ENCODE assay signal across 36 cellular contexts in genomic region chr5:3853366-3853765, GRCh38.
"Had no signal": no experiment of that assay in that cellular context is flagged by ENCODE, and none has a peak within 500 bp of the region (broad histone marks: within the 10 kb centered on the region; RNA-seq: fewer than 3 reads in every experiment).

No MANE protein-coding gene starts in this region.

- ATAC-seq: activated T-cell treated with anti-CD3 and anti-CD28 coated beads, Interleukin-2, amount 50 U/mL, for 72 hours; activated T-helper 17 cell treated with anti-CD3 and anti-CD28 coated beads, Interleukin-2, amount 50 U/mL, for 72 hours; PC-3 had no signal

- H3K27me3 Mint-ChIP-seq: activated CD4-positive, alpha-beta memory T cell treated with anti-CD3 and anti-CD28 coated beads, Interleukin-2, amount 10 ng/mL, durations not matched to agents 7 days and 5 days; activated naive CD8-positive, alpha-beta T cell treated with anti-CD3 and anti-CD28 coated beads for 36 hours; activated T-helper 17 cell treated with anti-CD3 and anti-CD28 coated beads, Interleukin-2, amount 50 U/mL, for 72 hours had no signal

- H3K27me3 ChIP-seq: brain microvascular endothelial cell, Peyer's patch had no signal

- H3K4me1 Mint-ChIP-seq: activated CD4-positive, alpha-beta memory T cell treated with anti-CD3 and anti-CD28 coated beads, Interleukin-2, amount 10 ng/mL, durations not matched to agents 7 days and 5 days; activated naive CD8-positive, alpha-beta T cell treated with anti-CD3 and anti-CD28 coated beads for 36 hours; activated T-helper 17 cell treated with anti-CD3 and anti-CD28 coated beads, Interleukin-2, amount 50 U/mL, for 72 hours had no signal

- H3K36me3 ChIP-seq: brain microvascular endothelial cell, MG63, Peyer's patch had no signal

- H3K27ac ChIP-seq: brain microvascular endothelial cell, Peyer's patch, VCaP had no signal

- H3K9me3 ChIP-seq: MG63, Peyer's patch had no signal

- H3K4me1 ChIP-seq: Peyer's patch had no signal

- H3K27ac Mint-ChIP-seq: activated CD4-positive, alpha-beta memory T cell treated with anti-CD3 and anti-CD28 coated beads, Interleukin-2, amount 10 ng/mL, durations not matched to agents 7 days and 5 days; activated naive CD8-positive, alpha-beta T cell treated with anti-CD3 and anti-CD28 coated beads for 36 hours; activated T-cell treated with anti-CD3 and anti-CD28 coated beads, Interleukin-2, amount 50 U/mL, for 72 hours; activated T-helper 17 cell treated with anti-CD3 and anti-CD28 coated beads, Interleukin-2, amount 50 U/mL, for 72 hours had no signal

- H3K4me3 Mint-ChIP-seq: activated CD4-positive, alpha-beta memory T cell treated with anti-CD3 and anti-CD28 coated beads, Interleukin-2, amount 10 ng/mL, durations not matched to agents 7 days and 5 days; activated naive CD8-positive, alpha-beta T cell treated with anti-CD3 and anti-CD28 coated beads for 36 hours; activated T-cell treated with anti-CD3 and anti-CD28 coated beads, Interleukin-2, amount 50 U/mL, for 72 hours; activated T-helper 17 cell treated with anti-CD3 and anti-CD28 coated beads, Interleukin-2, amount 50 U/mL, for 72 hours had no signal

- H3K36me3 Mint-ChIP-seq: activated naive CD8-positive, alpha-beta T cell treated with anti-CD3 and anti-CD28 coated beads for 36 hours had no signal

- H3K9me3 Mint-ChIP-seq: activated naive CD8-positive, alpha-beta T cell treated with anti-CD3 and anti-CD28 coated beads for 36 hours had no signal

- H3K4me3 ChIP-seq: MG63, Peyer's patch had no signal

- DNase-seq: activated CD4-positive, alpha-beta memory T cell treated with anti-CD3 and anti-CD28 coated beads, Interleukin-2, amount 10 ng/mL, durations not matched to agents 7 days and 5 days; activated CD4-positive, alpha-beta T cell treated with anti-CD3 and anti-CD28 coated beads for 1 hour; activated CD4-positive, alpha-beta T cell treated with anti-CD3 and anti-CD28 coated beads for 48 hours; activated CD4-positive, CD25-positive, alpha-beta regulatory T cell; activated CD8-positive, alpha-beta memory T cell treated with anti-CD3 and anti-CD28 coated beads for 24 hours; activated effector memory CD4-positive, alpha-beta T cell treated with anti-CD3 and anti-CD28 coated beads, Interleukin-2, amount 50 U/mL, for 16 hours; activated naive CD4-positive, alpha-beta T cell; activated naive CD4-positive, alpha-beta T cell treated with anti-CD3 and anti-CD28 coated beads, Interleukin-2, amount 50 U/mL, for 16 hours; activated naive CD8-positive, alpha-beta T cell treated with anti-CD3 and anti-CD28 coated beads for 36 hours; activated T-cell treated with anti-CD3 and anti-CD28 coated beads, Interleukin-2, amount 50 U/mL, for 1 hour; activated T-cell treated with anti-CD3 and anti-CD28 coated beads, Interleukin-2, amount 50 U/mL, for 72 hours; amniotic stem cell; aorta; brain microvascular endothelial cell; Kasumi-1; KG1; MG63; NCI-H1048; NCI-H146; NCI-H187; NCI-H2029 treated with DMSO at 0.1 percent for 48 hours; NCI-H2107; NCI-H2171; NCI-H510A; NCI-H526; NCI-H748 treated with DMSO at 0.1 percent for 48 hours; NK-92 treated with Interleukin-12 subunit alpha and Interleukin-12 subunit beta, amount 100 ng/mL, for 24 hours; PC-3; Peyer's patch; RPMI8226; SW 1271; T-helper 1 cell; T-helper 2 cell; T-helper 9 cell had no signal
